Comparison of ENCODE assay signal across 10 cellular contexts in the genomic region with DNA sequence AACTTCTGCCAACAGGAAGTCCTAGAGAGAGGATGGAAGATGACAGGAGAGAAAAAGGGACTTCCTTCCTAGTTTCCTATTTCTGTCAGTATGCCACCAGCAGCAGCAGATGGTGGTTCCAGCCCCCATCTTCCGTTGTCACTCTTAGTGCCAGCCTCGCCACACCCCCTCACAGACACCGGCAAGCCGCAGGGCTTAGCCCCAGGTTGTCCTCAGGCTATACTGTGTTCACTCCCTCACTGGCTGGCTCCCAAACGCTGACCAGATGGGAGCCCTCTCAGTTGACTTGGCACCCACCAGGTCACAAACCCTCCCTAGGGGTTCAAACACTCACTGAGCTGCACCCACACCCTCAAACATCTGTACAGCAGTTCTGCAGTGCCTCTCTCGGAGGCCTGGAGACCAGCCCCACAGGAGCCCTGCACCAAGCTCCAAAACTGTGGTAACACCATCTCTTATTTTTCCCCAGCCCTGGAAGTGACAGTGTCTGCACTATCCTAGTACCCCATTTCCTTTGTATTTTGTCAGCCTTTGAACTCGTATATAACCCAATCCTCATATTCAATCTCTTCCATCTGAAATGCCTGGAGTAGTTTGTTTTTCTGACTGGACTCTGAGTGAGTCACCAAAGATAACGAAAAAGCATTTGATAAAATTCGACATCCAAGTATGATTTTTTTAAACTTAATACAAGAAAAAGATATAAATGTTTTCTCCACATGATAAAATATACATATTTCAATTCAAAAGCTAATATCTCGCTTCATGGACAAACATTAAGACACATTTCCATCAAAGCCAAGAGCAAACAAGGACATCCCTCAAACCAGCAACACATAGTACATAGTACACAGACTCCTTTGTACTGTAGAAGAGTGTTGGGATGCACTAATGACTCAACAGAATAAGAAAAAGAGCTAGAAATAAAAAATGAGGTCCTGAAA. TPM values are rescaled to one million over a fixed set of nuclear protein-coding genes. Genes with fewer than 3 reads are reported as not detected.
DNase-seq lines count a peak whose midpoint lies in the region; ATAC-seq and TF ChIP-seq lines count a peak whose summit lies in the region.
"Had no signal": no experiment of that assay in that cellular context is flagged by ENCODE, and none has a peak within 500 bp of the region (broad histone marks: within the 10 kb centered on the region; RNA-seq: fewer than 3 reads in every experiment).

No MANE protein-coding gene starts in this region.

- intact Hi-C loops in Right ventricle myocardium superior (cut with DNase I): no loop called here

- DNase-seq in NCI-H2081 (lab: John Stamatoyannopoulos, UW) (peak; percentile 2 to 34), NCI-H2081 treated with DMSO at 0.1 percent for 48 hours (lab: John Stamatoyannopoulos, UW) (no peak), Right ventricle myocardium superior (peak; percentile 64), GM13977 (ENCODE audit: low spot score) (no peak)
- DNase-seq in activated CD8-positive, alpha-beta T cell treated with anti-CD3 and anti-CD28 coated beads, Interleukin-2, amount 10 ng/mL, durations not matched to agents 7 days and 5 days: no peak
- DNase-seq: 8988T, NCI-H1092 had no signal

- POLR2A ChIA-PET in activated CD8-positive, alpha-beta T cell treated with anti-CD3 and anti-CD28 coated beads, Interleukin-2, amount 10 ng/mL, durations not matched to agents 7 days and 5 days (lab: Charles Lee): no interaction called here

- H3K27me3 Mint-ChIP-seq in activated CD8-positive, alpha-beta T cell treated with anti-CD3 and anti-CD28 coated beads, Interleukin-2, amount 10 ng/mL, durations not matched to agents 7 days and 5 days (ENCODE audit: low read depth): no peaks in the 10 kb centered on the region

- CTCF ChIA-PET in activated CD8-positive, alpha-beta T cell treated with anti-CD3 and anti-CD28 coated beads, Interleukin-2, amount 10 ng/mL, durations not matched to agents 7 days and 5 days (lab: Charles Lee): no interaction called here

- in situ Hi-C loops in GM13977 (cut with MboI; ENCODE audit: low pct_unique_long_range_greater_than_20kb, low sequenced_read_pairs, unreplicated experiment): no loop called here

- H3K36me3 ChIP-seq in subcutaneous abdominal adipose tissue (ENCODE audit: control insufficient read depth in 5 of 5, insufficient read depth in 5 of 5, low read length in 5 of 5): no peaks in the 10 kb centered on the region

- TF ChIP-seq CTCF in GM13977 (IDR thresholded peaks at IDR 0.05; ENCODE audit: extremely low read depth, insufficient read depth, missing control alignments): no peak

- no peak overlapping the region for H3K4me3 ChIP-seq in subcutaneous abdominal adipose tissue (ENCODE audit: low read depth in 1 of 5, low read length in 5 of 5)

- H3K4me1 Mint-ChIP-seq in activated CD8-positive, alpha-beta T cell treated with anti-CD3 and anti-CD28 coated beads, Interleukin-2, amount 10 ng/mL, durations not matched to agents 7 days and 5 days (ENCODE audit: low read depth): peaks cover 38% of the 10 kb centered on the region

- H3K4me1 ChIP-seq in subcutaneous abdominal adipose tissue (ENCODE audit: control insufficient read depth in 5 of 5, insufficient read depth in 5 of 5, low read length in 5 of 5): peaks cover 5 to 55% (median 41%) of the 10 kb centered on the region in 5 donors

- peak overlapping the region; percentile 19 for H3K27ac ChIP-seq in subcutaneous abdominal adipose tissue (ENCODE audit: low read depth, low read length)

- no peak overlapping the region for H3K4me3 Mint-ChIP-seq in activated CD8-positive, alpha-beta T cell treated with anti-CD3 and anti-CD28 coated beads, Interleukin-2, amount 10 ng/mL, durations not matched to agents 7 days and 5 days

- H3K9ac ChIP-seq in subcutaneous abdominal adipose tissue (ENCODE audit: low read length in 5 of 5): peak overlapping the region in 2 of 5 donors; percentile 40 to 41

- H3K9me3 ChIP-seq in subcutaneous abdominal adipose tissue (ENCODE audit: control insufficient read depth in 5 of 5, low read length in 5 of 5): no peaks in the 10 kb centered on the region

- peaks cover 8% of the 10 kb centered on the region for H3K36me3 Mint-ChIP-seq in activated CD8-positive, alpha-beta T cell treated with anti-CD3 and anti-CD28 coated beads, Interleukin-2, amount 10 ng/mL, durations not matched to agents 7 days and 5 days (ENCODE audit: low read depth)

- H3K27ac Mint-ChIP-seq in activated CD8-positive, alpha-beta T cell treated with anti-CD3 and anti-CD28 coated beads, Interleukin-2, amount 10 ng/mL, durations not matched to agents 7 days and 5 days: peak overlapping the region; percentile 53

- no peaks in the 10 kb centered on the region for H3K27me3 ChIP-seq in subcutaneous abdominal adipose tissue (ENCODE audit: control insufficient read depth in 5 of 5, insufficient read depth in 4 of 5, low read length in 5 of 5)

- ATAC-seq in activated CD8-positive, alpha-beta T cell treated with anti-CD3 and anti-CD28 coated beads, Interleukin-2, amount 10 ng/mL, durations not matched to agents 7 days and 5 days: peak; percentile 58
- ATAC-seq in Right ventricle myocardium superior (ENCODE audit: poor library complexity): peak; percentile 66
- no peak for ATAC-seq in GM18907 (IDR thresholded peaks at IDR 0.05; ENCODE audit: unreplicated experiment)
- no peak for ATAC-seq in GM18502 (IDR thresholded peaks at IDR 0.05; ENCODE audit: poor library complexity, unreplicated experiment)

- no peaks in the 10 kb centered on the region for H3K9me3 Mint-ChIP-seq in activated CD8-positive, alpha-beta T cell treated with anti-CD3 and anti-CD28 coated beads, Interleukin-2, amount 10 ng/mL, durations not matched to agents 7 days and 5 days (ENCODE audit: insufficient read depth)

RNA-seq across cellular contexts. Expression of a gene that starts 34.5 kb away (rescaled TPM):
- 10 to 100 TPM; 10.3 to 10.4 TPM for total RNA-seq in activated CD8-positive, alpha-beta T cell treated with anti-CD3 and anti-CD28 coated beads, Interleukin-2, amount 10 ng/mL, durations not matched to agents 7 days and 5 days
- 9.0 TPM for total RNA-seq in Right ventricle myocardium superior

Comparison
In these comparisons a context has a peak if more than half of its experiments do, and no peak if none do; other contexts are left out.
1. DNase-seq: peak in NCI-H2081 (2 of 2) and Right ventricle myocardium superior (single experiment); none in NCI-H2081 treated with DMSO at 0.1 percent for 48 hours (single experiment), activated CD8-positive, alpha-beta T cell treated with anti-CD3 and anti-CD28 coated beads, Interleukin-2, amount 10 ng/mL, durations not matched to agents 7 days and 5 days (single experiment) and GM13977 (single experiment).
2. ATAC-seq: peak in activated CD8-positive, alpha-beta T cell treated with anti-CD3 and anti-CD28 coated beads, Interleukin-2, amount 10 ng/mL, durations not matched to agents 7 days and 5 days (single experiment) and Right ventricle myocardium superior (single experiment); none in GM18907 (single experiment) and GM18502 (single experiment).